8 cellular contexts compared by ENCODE assay signal in the genomic region with DNA sequence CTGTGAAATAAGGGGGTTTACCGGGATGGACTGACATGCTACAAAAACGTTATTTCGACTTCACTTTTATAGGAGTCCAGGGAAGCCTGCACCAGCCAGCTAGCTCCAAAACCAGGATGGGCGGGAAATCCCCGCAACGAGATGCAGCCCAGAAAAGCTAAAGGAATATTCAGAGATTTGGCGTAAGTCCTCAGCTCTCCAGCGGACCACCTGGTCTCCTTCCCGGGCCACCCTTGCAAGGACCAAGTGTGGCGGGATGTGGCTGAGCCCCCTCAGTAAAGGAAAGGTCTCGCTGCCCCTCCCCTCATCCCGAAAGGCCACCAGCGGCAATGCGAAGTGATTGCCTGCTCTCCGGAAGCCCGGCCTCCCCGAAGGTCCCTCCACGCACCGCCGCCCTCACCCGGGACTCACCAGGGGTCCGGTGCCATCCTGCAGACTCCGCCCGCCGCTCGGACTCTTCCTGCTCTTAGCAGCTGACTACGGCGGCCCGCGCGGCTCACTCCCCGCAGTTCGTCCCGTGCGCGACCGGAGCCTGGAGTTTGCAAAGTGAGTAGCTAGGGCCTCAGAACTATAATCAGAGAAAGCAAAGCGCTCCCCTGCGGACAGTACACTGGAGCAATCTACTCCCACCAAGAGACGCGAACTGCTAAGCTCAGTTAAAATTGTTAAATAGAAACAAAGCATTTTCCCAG. TPM values are rescaled to one million over a fixed set of nuclear protein-coding genes. Genes with fewer than 3 reads are reported as not detected.
DNase-seq lines count a peak whose midpoint lies in the region; ATAC-seq, FAIRE-seq and TF ChIP-seq lines count a peak whose summit lies in the region.

Gene STX8 (minus strand): TSS at position 440 of the 692 bp plus-strand sequence. CDS start 12 bp downstream, at position 428.

- H3K4me2 ChIP-seq in H1 (ENCODE audit: insufficient read depth in 1 of 2, low read depth in 2 of 2, low read length in 2 of 2) (peak within 1 kb of the TSS; percentile 98 to 100), mesendoderm (ENCODE audit: low read length) (peak within 1 kb of the TSS; percentile 92)

- peak within 1 kb of the TSS; percentile 44 for H4K91ac ChIP-seq in H1 (replicated peaks; ENCODE audit: insufficient read length, low read length)

- no peak within 1 kb of the TSS for H2BK12ac ChIP-seq in H1 (ENCODE audit: low read depth, low read length)

- H2AK5ac ChIP-seq in H1 (ENCODE audit: low read depth, low read length), result no peak within 1 kb of the TSS
- no peak within 1 kb of the TSS for H2AK5ac ChIP-seq in mesendoderm (ENCODE audit: low read length)

- no peak within 1 kb of the TSS for H3K14ac ChIP-seq in H1 (ENCODE audit: insufficient read length)

- H3K23me2 ChIP-seq in H1 (ENCODE audit: low read depth, low read length), result peaks cover 14% of the 10 kb centered on the region

- H3K4me1 ChIP-seq in H1 (replicated peaks in 1 of 4; ENCODE audit: control insufficient read depth in 3 of 4, insufficient read depth in 4 of 4, low read length in 3 of 4) (peaks cover 0 to 4% (median 4%) of the 10 kb centered on the region in 4 experiments; a peak in 4 of 7 replicates), mesendoderm (ENCODE audit: control insufficient read depth, low read depth, low read length) (no peaks in the 10 kb centered on the region)

- peak within 1 kb of the TSS; percentile 24 to 52 (median 37); a peak in 6 of 7 replicates for H3K9ac ChIP-seq in H1 (replicated peaks in 1 of 4; ENCODE audit: extremely low read depth in 1 of 4, low read depth in 3 of 4, low read length in 3 of 4)
- peak within 1 kb of the TSS; percentile 90 for H3K9ac ChIP-seq in mesendoderm (ENCODE audit: low read length)

- ATAC-seq in GM19043 (IDR thresholded peaks at IDR 0.05; ENCODE audit: low read depth, unreplicated experiment) (peak; percentile 78), HG03439 (IDR thresholded peaks at IDR 0.05; ENCODE audit: unreplicated experiment) (peak; percentile 80)

- no peak within 1 kb of the TSS for H4K5ac ChIP-seq in H1 (ENCODE audit: insufficient read length, low read depth, low read length)
- no peak within 1 kb of the TSS for H4K5ac ChIP-seq in mesendoderm (ENCODE audit: low read length)

- H3K23ac ChIP-seq in H1 (ENCODE audit: insufficient read length), result no peak within 1 kb of the TSS
- no peak within 1 kb of the TSS for H3K23ac ChIP-seq in mesendoderm (ENCODE audit: low read length)

- H2BK120ac ChIP-seq in H1 (replicated peaks; ENCODE audit: low read depth, low read length) (no peak within 1 kb of the TSS), mesendoderm (ENCODE audit: low read depth, low read length) (no peak within 1 kb of the TSS)

- no peak within 1 kb of the TSS for H3K4ac ChIP-seq in H1 (replicated peaks; ENCODE audit: insufficient read length, low read depth, low read length)
- no peak within 1 kb of the TSS for H3K4ac ChIP-seq in mesendoderm (ENCODE audit: low read depth, low read length)

- H3K18ac ChIP-seq in H1 (ENCODE audit: extremely low read depth, low read length) (0 out of 2 replicates have a peak within 1 kb of the TSS, but pooled peaks have one; percentile 39), mesendoderm (ENCODE audit: low read length) (no peak within 1 kb of the TSS)

- peak within 1 kb of the TSS; percentile 59 for H2AFZ ChIP-seq in H1 (ENCODE audit: low read length)

- no peak for TF ChIP-seq EP300 in H1 (IDR thresholded peaks at IDR 0.05; ENCODE audit: borderline replicate concordance in 1 of 2, low read depth in 2 of 2, low read length in 2 of 2)

- TF ChIP-seq CTCF in H1 (IDR thresholded peaks at IDR 0.05; ENCODE audit: control extremely low read depth in 1 of 3, insufficient read depth in 1 of 3, low read depth in 1 of 3, low read length in 3 of 3), result no peak

- H2BK5ac ChIP-seq in H1 (ENCODE audit: low read depth, low read length) (no peak within 1 kb of the TSS), mesendoderm (ENCODE audit: low read length) (no peak within 1 kb of the TSS)

- TF ChIP-seq POLR2A in H1 (IDR thresholded peaks at IDR 0.05; ENCODE audit: control extremely low read depth in 1 of 2, low read depth in 2 of 2, low read length in 2 of 2), result no peak

- H2BK15ac ChIP-seq in H1 (ENCODE audit: low read length) (no peak within 1 kb of the TSS), mesendoderm (replicated peaks; ENCODE audit: low read depth) (no peak within 1 kb of the TSS)

- no peaks in the 10 kb centered on the region for H3K9me3 ChIP-seq in H1 (ENCODE audit: insufficient read depth in 2 of 2, low read depth in 1 of 2, low read length in 1 of 2)

- no peak for TF ChIP-seq RAD21 in H1 (IDR thresholded peaks at IDR 0.05 in 1 of 2, conservative IDR thresholded peaks at IDR 0.05 in 1 of 2; ENCODE audit: low read depth in 2 of 2, low read length in 2 of 2)

- FAIRE-seq in H1 (lab: Jason Lieb, UNC), result no peak

- H3K36me3 ChIP-seq in H1 (ENCODE audit: control insufficient read depth in 2 of 4, insufficient read depth in 4 of 4, low read length in 3 of 4), result no peaks in the 10 kb centered on the region
- no peaks in the 10 kb centered on the region for H3K36me3 ChIP-seq in mesendoderm (ENCODE audit: control insufficient read depth, insufficient read depth, low read length)

- H3K27me3 ChIP-seq in H1 (replicated peaks in 1 of 4; ENCODE audit: control insufficient read depth in 3 of 4, extremely low read depth in 1 of 4, insufficient read depth in 3 of 4, low read length in 3 of 4) (no peaks in the 10 kb centered on the region; a peak in 1 of 7 replicates), mesendoderm (ENCODE audit: insufficient read depth, low read length, poor library complexity) (no peaks in the 10 kb centered on the region)

- H3K56ac ChIP-seq in H1 (replicated peaks; ENCODE audit: insufficient read length, low read depth, low read length) (peak within 1 kb of the TSS; percentile 32), mesendoderm (ENCODE audit: low read length) (peak within 1 kb of the TSS; percentile 95)

- H3K79me2 ChIP-seq in H1 (ENCODE audit: control insufficient read depth in 1 of 2, insufficient read depth in 2 of 2, low read length in 2 of 2), result no peaks in the 10 kb centered on the region
- H3K79me2 ChIP-seq in mesendoderm (ENCODE audit: control insufficient read depth, insufficient read depth, low read length), result no peaks in the 10 kb centered on the region

- peak within 1 kb of the TSS; percentile 65 to 88 (median 82) for H3K4me3 ChIP-seq in H1 (ENCODE audit: extremely low read depth in 1 of 4, insufficient read depth in 2 of 4, low read depth in 3 of 4, low read length in 4 of 4)
- peak within 1 kb of the TSS; percentile 96 for H3K4me3 ChIP-seq in mesendoderm (ENCODE audit: low read length)

- H4K20me1 ChIP-seq in H1 (replicated peaks in 1 of 2; ENCODE audit: control insufficient read depth in 1 of 2, insufficient read depth in 2 of 2, low read length in 2 of 2), result peaks cover 0 to 1% of the 10 kb centered on the region in 2 experiments

- DNase-seq in Ammon's horn (ENCODE audit: low spot score) (peak; percentile 84), NOMO-1 treated with dmso at 0.1 percent for 144 hours (lab: John Stamatoyannopoulos, UW; ENCODE audit: unreplicated experiment) (peak; percentile 81), H1 (ENCODE audit: low read depth in 1 of 2, low spot score in 2 of 2) (peak; percentile 43 to 92), mesendoderm (peak; percentile 92)
- peak; percentile 38 to 52 for DNase-seq in activated CD8-positive, alpha-beta memory T cell treated with anti-CD3 and anti-CD28 coated beads for 4 hours (ENCODE audit: low read depth in 2 of 2)
- DNase-seq in stimulated activated CD8-positive, alpha-beta memory T cell treated with anti-CD3 and anti-CD28 coated beads, Interleukin-12 subunit alpha, Interleukin-12 subunit beta, amount 100 ng/mL, for 4 hours (ENCODE audit: low read depth), result peak; percentile 62

- WGBS in H1 (ENCODE audit: extremely low coverage in 1 of 2, insufficient coverage in 1 of 2, insufficient read length in 1 of 2, insufficient replicate concordance in 2 of 2, low coverage in 1 of 2, low lambda C conversion rate in 2 of 2, missing lambda C conversion rate in 1 of 2), 2 experiments, result 3% methylated on average over 41 of the region's 41 CpGs; no CpG with 5 or more reads in 1 of the 2 experiments
- no CpG with 5 or more reads among the region's 41 CpGs for WGBS in mesendoderm (ENCODE audit: extremely low coverage, insufficient coverage, low lambda C conversion rate)

- no peak within 1 kb of the TSS for H2BK20ac ChIP-seq in H1 (ENCODE audit: low read length)

- H3K79me1 ChIP-seq in H1 (ENCODE audit: low read depth, low read length) (no peaks in the 10 kb centered on the region; the same call in 1 of the 2 replicates), mesendoderm (ENCODE audit: low read length) (no peaks in the 10 kb centered on the region)

- H3K27ac ChIP-seq in H1 (ENCODE audit: low read depth, low read length) (no peak within 1 kb of the TSS), mesendoderm (ENCODE audit: low read depth, low read length) (peak within 1 kb of the TSS; percentile 0)

- POLR2A ChIA-PET in H1 (lab: Charles Lee; ENCODE audit: partially characterized antibody), result interaction anchor here (1.6 kb wide), 1 partner anchor 70 kb away, joined by 5 read pairs; the partner anchor contains the start of gene USP43

- H4K8ac ChIP-seq in H1 (ENCODE audit: extremely low read depth, insufficient read depth, low read length) (peak within 1 kb of the TSS; percentile 62), mesendoderm (ENCODE audit: low read depth, low read length) (no peak within 1 kb of the TSS)

- CTCF ChIA-PET in H1 (lab: Charles Lee; ENCODE audit: partially characterized antibody), result interaction anchor here (1.2 to 5.0 kb wide), 5 partner anchors 10 to 100 kb away, joined by 3 to 45 read pairs (median 4); no protein-coding TSS in a partner anchor

TF ChIP-seq in H1, 55 proteins besides CTCF, POLR2A, EP300 and RAD21 (continues in another document):
- TF ChIP-seq GABPA (IDR thresholded peaks at IDR 0.05; ENCODE audit: borderline replicate concordance, insufficient read depth, low read length) (no peak), MAX (IDR thresholded peaks at IDR 0.05) (peak; percentile 48), KDM4A (IDR thresholded peaks at IDR 0.05; ENCODE audit: low read depth, low read length, severe bottlenecking) (peak; percentile 96), JUND (IDR thresholded peaks at IDR 0.05; ENCODE audit: low read length) (no peak)

RNA-seq across cellular contexts. Expression of gene STX8, which starts in this region (rescaled TPM):
- total RNA-seq in H1 (2021; fragmentation: NEBNext Ultra II Directional; extraction: Animal tissue kit (Norgen Biotek cat#: 25700)), result 42.5 and 44.0 TPM in 2 replicates
- 14.8 and 22.8 TPM in 2 replicates for polyA plus RNA-seq in H1 (2011; rRNA removed)
- 43.9 TPM for polyA plus RNA-seq in H1 (2011; cell fraction: cytosol; rRNA removed)
- 18.3 TPM for polyA plus RNA-seq in H1 (2011; cell fraction: nucleus; rRNA removed)
- polyA plus RNA-seq in H1 (2012, experiment 1 of 2), result 58.9 to 87.7 TPM (median 70.6 TPM) in 4 replicates
- polyA plus RNA-seq in H1 (2012, experiment 2 of 2), result 10.2 TPM
- polyA plus RNA-seq in H1 (2013, experiment 1 of 2), result 41.3 TPM
- polyA plus RNA-seq in H1 (2013, experiment 2 of 2), result 44.4 TPM
- 20.7 and 32.5 TPM in 2 replicates for polyA minus RNA-seq in H1 (2011; rRNA and poly(A)+ RNA removed)
- 18.6 TPM for polyA minus RNA-seq in H1 (2011; cell fraction: cytosol; rRNA and poly(A)+ RNA removed)
- 26.4 TPM for polyA minus RNA-seq in H1 (2011; cell fraction: nucleus; rRNA and poly(A)+ RNA removed)
- 32.7 TPM for polyA plus RNA-seq in mesendoderm (2013, experiment 1 of 2)
- 37.4 TPM for polyA plus RNA-seq in mesendoderm (2013, experiment 2 of 2)
